9 cellular contexts compared by ENCODE assay signal in the genomic region with DNA sequence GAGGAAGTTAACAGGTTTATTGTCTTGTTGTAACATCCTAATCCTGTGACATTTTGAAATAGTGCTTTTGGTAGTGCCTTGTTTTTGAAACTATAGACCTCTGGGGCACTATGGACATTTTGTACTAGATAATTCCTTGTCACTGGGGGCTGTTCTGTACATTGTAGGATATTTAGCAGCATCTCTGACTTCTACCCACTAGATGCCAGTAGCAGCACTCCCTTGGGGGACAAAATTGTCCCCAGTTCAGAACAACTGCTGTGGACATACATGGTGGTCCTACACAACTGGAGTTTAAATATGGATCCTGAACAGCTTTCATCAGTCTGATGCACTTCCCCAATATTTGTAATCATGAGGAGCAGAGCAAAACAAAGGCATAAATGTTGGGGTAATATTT.
DNase-seq lines count a peak whose midpoint lies in the region; ATAC-seq and TF ChIP-seq lines count a peak whose summit lies in the region.
"Had no signal": no experiment of that assay in that cellular context is flagged by ENCODE, and none has a peak within 500 bp of the region (broad histone marks: within the 10 kb centered on the region; RNA-seq: fewer than 3 reads in every experiment).

No MANE protein-coding gene starts in this region.

- H3K4me1 Mint-ChIP-seq in osteocyte (ENCODE audit: unreplicated experiment): peaks cover 16% of the 10 kb centered on the region

- ATAC-seq in HG03354 (IDR thresholded peaks at IDR 0.05; ENCODE audit: poor library complexity, severe bottlenecking, unreplicated experiment): no peak
- ATAC-seq: right cardiac atrium had no signal

- H3K27ac Mint-ChIP-seq in osteocyte (ENCODE audit: unreplicated experiment): no peak overlapping the region

- DNase-seq in GM13977 (ENCODE audit: low spot score) (no peak), OCI-M1 (lab: John Stamatoyannopoulos, UW) (peak; percentile 16), epithelial cell of proximal tubule (ENCODE audit: low read depth) (no peak), osteocyte (ENCODE audit: extremely low spot score, unreplicated experiment) (no peak)
- no peak for DNase-seq in activated CD4-positive, alpha-beta T cell treated with anti-CD3 and anti-CD28 coated beads for 48 hours
- no peak for DNase-seq in activated T-cell treated with anti-CD3 and anti-CD28 coated beads, Interleukin-2, amount 50 U/mL, for 1 hour
- DNase-seq: right cardiac atrium, Right ventricle myocardium superior had no signal

- in situ Hi-C loops in GM13977 (cut with MboI; ENCODE audit: low pct_unique_long_range_greater_than_20kb, low sequenced_read_pairs, unreplicated experiment): no loop called here

- H3K4me3 Mint-ChIP-seq in osteocyte (ENCODE audit: unreplicated experiment): no peak overlapping the region

- no peak overlapping the region for H3K4me3 ChIP-seq in epithelial cell of proximal tubule (ENCODE audit: low read depth, low read length)

- no peaks in the 10 kb centered on the region for H3K36me3 Mint-ChIP-seq in osteocyte (ENCODE audit: unreplicated experiment)

- no peaks in the 10 kb centered on the region for H3K27me3 Mint-ChIP-seq in osteocyte (ENCODE audit: unreplicated experiment)

- no peaks in the 10 kb centered on the region for H3K9me3 Mint-ChIP-seq in osteocyte (ENCODE audit: unreplicated experiment)

- TF ChIP-seq CTCF in GM13977 (IDR thresholded peaks at IDR 0.05; ENCODE audit: extremely low read depth, insufficient read depth, missing control alignments) (peak; percentile 13), epithelial cell of proximal tubule (conservative IDR thresholded peaks at IDR 0.05; ENCODE audit: low read depth, low read length) (peak; percentile 66), osteocyte (IDR thresholded peaks at IDR 0.05) (peak; percentile 40)

Comparison
In these comparisons a context has a peak if more than half of its experiments do, and no peak if none do; other contexts are left out.
1. CTCF ChIP-seq: peak in every context shown above with its lines; median percentile 66 in epithelial cell of proximal tubule; 40 in osteocyte; 13 in GM13977.